ENCODE assay signal across 17 cellular contexts in genomic region chr11:64139045-64139444, GRCh38.
"Had no signal": no experiment of that assay in that cellular context is flagged by ENCODE, and none has a peak within 500 bp of the region (broad histone marks: within the 10 kb centered on the region; RNA-seq: fewer than 3 reads in every experiment).

No MANE protein-coding gene starts in this region.

- H3K27me3 ChIP-seq: thyroid gland, upper lobe of right lung had no signal

- H3K36me3 Mint-ChIP-seq: activated CD4-positive, alpha-beta memory T cell treated with anti-CD3 and anti-CD28 coated beads for 36 hours; activated naive CD8-positive, alpha-beta T cell treated with anti-CD3 and anti-CD28 coated beads, Interleukin-2, amount 10 ng/mL, durations not matched to agents 7 days and 5 days; natural killer cell treated with Interleukin-12 subunit alpha and Interleukin-12 subunit beta and Interleukin-15 and Interleukin-18, amount 100 ng/mL, for 72 hours had no signal

- H3K4me3 ChIP-seq: thyroid gland, upper lobe of right lung had no signal

- H3K27me3 Mint-ChIP-seq: activated CD4-positive, alpha-beta memory T cell treated with anti-CD3 and anti-CD28 coated beads for 36 hours; activated naive CD8-positive, alpha-beta T cell treated with anti-CD3 and anti-CD28 coated beads, Interleukin-2, amount 10 ng/mL, durations not matched to agents 7 days and 5 days; natural killer cell treated with Interleukin-12 subunit alpha and Interleukin-12 subunit beta and Interleukin-15 and Interleukin-18, amount 100 ng/mL, for 72 hours had no signal

- ATAC-seq: activated T-cell treated with anti-CD3 and anti-CD28 coated beads, Interleukin-2, amount 50 U/mL, for 72 hours; natural killer cell treated with Interleukin-12 subunit alpha and Interleukin-12 subunit beta and Interleukin-15 and Interleukin-18, amount 100 ng/mL, for 72 hours; stimulated activated naive CD8-positive, alpha-beta T cell treated with anti-CD3 and anti-CD28 coated beads, Interleukin-15, Interleukin-2, amounts not matched to agents 100 U/mL and 50 U/mL, for 24 hours; upper lobe of right lung had no signal

- H3K9me3 ChIP-seq: thyroid gland, upper lobe of right lung had no signal

- H3K4me3 Mint-ChIP-seq: activated CD4-positive, alpha-beta memory T cell treated with anti-CD3 and anti-CD28 coated beads for 36 hours; activated naive CD4-positive, alpha-beta T cell treated with anti-CD3 and anti-CD28 coated beads for 36 hours; activated naive CD8-positive, alpha-beta T cell treated with anti-CD3 and anti-CD28 coated beads, Interleukin-2, amount 10 ng/mL, durations not matched to agents 7 days and 5 days; activated T-cell treated with anti-CD3 and anti-CD28 coated beads, Interleukin-2, amount 50 U/mL, for 72 hours; natural killer cell treated with Interleukin-12 subunit alpha and Interleukin-12 subunit beta and Interleukin-15 and Interleukin-18, amount 100 ng/mL, for 72 hours had no signal

- H3K36me3 ChIP-seq: thyroid gland, upper lobe of right lung had no signal

- H3K9me3 Mint-ChIP-seq: activated CD4-positive, alpha-beta memory T cell treated with anti-CD3 and anti-CD28 coated beads for 36 hours; activated naive CD4-positive, alpha-beta T cell treated with anti-CD3 and anti-CD28 coated beads for 36 hours; activated naive CD8-positive, alpha-beta T cell treated with anti-CD3 and anti-CD28 coated beads, Interleukin-2, amount 10 ng/mL, durations not matched to agents 7 days and 5 days; activated T-cell treated with anti-CD3 and anti-CD28 coated beads, Interleukin-2, amount 50 U/mL, for 72 hours; natural killer cell treated with Interleukin-12 subunit alpha and Interleukin-12 subunit beta and Interleukin-15 and Interleukin-18, amount 100 ng/mL, for 72 hours had no signal

- H3K4me1 ChIP-seq: upper lobe of right lung had no signal

- H3K27ac Mint-ChIP-seq: activated CD4-positive, alpha-beta memory T cell treated with anti-CD3 and anti-CD28 coated beads for 36 hours; activated naive CD4-positive, alpha-beta T cell treated with anti-CD3 and anti-CD28 coated beads for 36 hours; activated naive CD8-positive, alpha-beta T cell treated with anti-CD3 and anti-CD28 coated beads, Interleukin-2, amount 10 ng/mL, durations not matched to agents 7 days and 5 days; activated T-cell treated with anti-CD3 and anti-CD28 coated beads, Interleukin-2, amount 50 U/mL, for 72 hours; natural killer cell treated with Interleukin-12 subunit alpha and Interleukin-12 subunit beta and Interleukin-15 and Interleukin-18, amount 100 ng/mL, for 72 hours had no signal

- DNase-seq: activated CD4-positive, alpha-beta memory T cell treated with anti-CD3 and anti-CD28 coated beads for 36 hours; activated CD4-positive, alpha-beta T cell treated with anti-CD3 and anti-CD28 coated beads for 48 hours; activated CD4-positive, CD25-positive, alpha-beta regulatory T cell; activated effector memory CD4-positive, alpha-beta T cell treated with Interleukin-2 at 50 U/mL for 16 hours; activated naive CD4-positive, alpha-beta T cell treated with anti-CD3 and anti-CD28 coated beads for 36 hours; activated naive CD8-positive, alpha-beta T cell treated with anti-CD3 and anti-CD28 coated beads, Interleukin-2, amount 10 ng/mL, durations not matched to agents 7 days and 5 days; activated T-cell treated with anti-CD3 and anti-CD28 coated beads, Interleukin-2, amount 50 U/mL, for 72 hours; amniotic stem cell; cortex of kidney; midbrain; occipital lobe; stimulated activated CD4-positive, alpha-beta T cell treated with anti-CD3 and anti-CD28 coated beads, Interleukin-4, amount 100 ng/mL, for 1 hour; stimulated activated naive CD8-positive, alpha-beta T cell treated with anti-CD3 and anti-CD28 coated beads, Interleukin-15, Interleukin-2, amounts not matched to agents 100 U/mL and 50 U/mL, for 24 hours; T1000; thyroid gland; upper lobe of right lung had no signal

- H3K27ac ChIP-seq: thyroid gland, upper lobe of right lung had no signal
